ENCODE assay signal across 8 cellular contexts in genomic region chr2:241636983-241637232, GRCh38. TPM values are rescaled to one million over a fixed set of nuclear protein-coding genes. Genes with fewer than 3 reads are reported as not detected.
DNase-seq lines count a peak whose midpoint lies in the region; ATAC-seq, FAIRE-seq and TF ChIP-seq lines count a peak whose summit lies in the region.

Gene THAP4 (minus strand): TSS chr2:241637158. CDS start chr2:241637017, 141 bp downstream.

- H3K9ac ChIP-seq in NT2/D1 (ENCODE audit: insufficient read length, low read depth) (peak within 1 kb of the TSS; percentile 98), astrocyte (ENCODE audit: low read length) (peak within 1 kb of the TSS; percentile 96)

- DNase-seq in activated CD8-positive, alpha-beta memory T cell treated with anti-CD3 and anti-CD28 coated beads for 48 hours (ENCODE audit: low read depth in 2 of 3, low spot score in 2 of 3): peak in 2 of 3 experiments; percentile 31 to 49
- DNase-seq in activated CD8-positive, alpha-beta memory T cell treated with anti-CD3 and anti-CD28 coated beads for 24 hours: no peak
- no peak for DNase-seq in NT2/D1 (ENCODE audit: low read depth, low spot score)
- DNase-seq in astrocyte (ENCODE audit: low read depth): no peak
- no peak for DNase-seq in MV-4-11 (lab: John Stamatoyannopoulos, UW)

- peak within 1 kb of the TSS; percentile 100 for H2AFZ ChIP-seq in astrocyte (ENCODE audit: low read depth, low read length)

- H3K36me3 Mint-ChIP-seq in astrocyte (ENCODE audit: low read depth, unreplicated experiment): peaks cover 24% of the 10 kb centered on the region

- peaks cover 34% of the 10 kb centered on the region for H3K4me1 Mint-ChIP-seq in astrocyte (ENCODE audit: low read depth, unreplicated experiment)

- peaks cover 9% of the 10 kb centered on the region for H3K4me1 ChIP-seq in NT2/D1 (ENCODE audit: insufficient read depth, insufficient read length)
- peaks cover 8% of the 10 kb centered on the region for H3K4me1 ChIP-seq in astrocyte (ENCODE audit: insufficient read depth, low read length)

- peaks cover 91% of the 10 kb centered on the region for H3K79me2 ChIP-seq in astrocyte (ENCODE audit: insufficient read depth, low read length)

- peak; percentile 70 for ATAC-seq in HG02759 (IDR thresholded peaks at IDR 0.05; ENCODE audit: unreplicated experiment)

- no peaks in the 10 kb centered on the region for H3K9me3 Mint-ChIP-seq in astrocyte (ENCODE audit: unreplicated experiment)

- FAIRE-seq in astrocyte (lab: Jason Lieb, UNC): no peak

- H3K27me3 ChIP-seq in NT2/D1 (ENCODE audit: insufficient read depth, insufficient read length): no peaks in the 10 kb centered on the region
- H3K27me3 ChIP-seq in astrocyte (ENCODE audit: insufficient read depth, low read length): no peaks in the 10 kb centered on the region

- H3K36me3 ChIP-seq in NT2/D1 (ENCODE audit: insufficient read depth, insufficient read length, low read length) (peaks cover 53% of the 10 kb centered on the region), astrocyte (ENCODE audit: insufficient read depth, low read length) (peaks cover 13% of the 10 kb centered on the region)

- peak within 1 kb of the TSS; percentile 99 for H3K27ac ChIP-seq in astrocyte (ENCODE audit: low read depth, low read length)
- H3K27ac ChIP-seq in skin epidermis: peak within 1 kb of the TSS; percentile 96 to 100 (median 100)

- peak within 1 kb of the TSS; percentile 97 for H3K4me3 Mint-ChIP-seq in astrocyte (ENCODE audit: unreplicated experiment)

- no peak for TF ChIP-seq CTCF in astrocyte (IDR thresholded peaks at IDR 0.05; ENCODE audit: insufficient read depth, low read depth, low read length)

- H3K4me3 ChIP-seq in NT2/D1 (ENCODE audit: insufficient read length, low read depth): peak within 1 kb of the TSS; percentile 93
- H3K4me3 ChIP-seq in astrocyte (ENCODE audit: insufficient read depth, low read depth, low read length): peak within 1 kb of the TSS; percentile 95
- H3K4me3 ChIP-seq in iPS-11a (ENCODE audit: low read depth, low read length): peak within 1 kb of the TSS; percentile 93
- peak within 1 kb of the TSS; percentile 77 to 100 (median 87) for H3K4me3 ChIP-seq in skin epidermis

- H3K27me3 Mint-ChIP-seq in astrocyte (ENCODE audit: low read depth, unreplicated experiment): no peaks in the 10 kb centered on the region

- H3K9me3 ChIP-seq in NT2/D1 (ENCODE audit: insufficient read depth, low read length) (peaks cover 13% of the 10 kb centered on the region), astrocyte (ENCODE audit: insufficient read depth, low read depth, low read length) (no peaks in the 10 kb centered on the region)

- H3K4me2 ChIP-seq in astrocyte (ENCODE audit: low read length): peak within 1 kb of the TSS; percentile 87

- H4K20me1 ChIP-seq in astrocyte (ENCODE audit: insufficient read depth, low read length): peaks cover 74% of the 10 kb centered on the region

- H3K27ac Mint-ChIP-seq in astrocyte (ENCODE audit: unreplicated experiment): peak within 1 kb of the TSS; percentile 62

RNA-seq across cellular contexts. Expression of gene THAP4, which starts in this region (rescaled TPM):
- 46.0 and 47.2 TPM in 2 replicates for total RNA-seq in astrocyte

Comparison
In these comparisons a context has a peak if more than half of its experiments do, and no peak if none do; other contexts are left out.
1. DNase-seq: peak in activated CD8-positive, alpha-beta memory T cell treated with anti-CD3 and anti-CD28 coated beads for 48 hours (2 of 3); none in activated CD8-positive, alpha-beta memory T cell treated with anti-CD3 and anti-CD28 coated beads for 24 hours (single experiment), NT2/D1 (single experiment), astrocyte (single experiment) and MV-4-11 (single experiment).
2. Peak in every context shown above with its lines, with median percentiles within 50 percentile points of each other: H3K4me3 ChIP-seq.